In the genomic region with DNA sequence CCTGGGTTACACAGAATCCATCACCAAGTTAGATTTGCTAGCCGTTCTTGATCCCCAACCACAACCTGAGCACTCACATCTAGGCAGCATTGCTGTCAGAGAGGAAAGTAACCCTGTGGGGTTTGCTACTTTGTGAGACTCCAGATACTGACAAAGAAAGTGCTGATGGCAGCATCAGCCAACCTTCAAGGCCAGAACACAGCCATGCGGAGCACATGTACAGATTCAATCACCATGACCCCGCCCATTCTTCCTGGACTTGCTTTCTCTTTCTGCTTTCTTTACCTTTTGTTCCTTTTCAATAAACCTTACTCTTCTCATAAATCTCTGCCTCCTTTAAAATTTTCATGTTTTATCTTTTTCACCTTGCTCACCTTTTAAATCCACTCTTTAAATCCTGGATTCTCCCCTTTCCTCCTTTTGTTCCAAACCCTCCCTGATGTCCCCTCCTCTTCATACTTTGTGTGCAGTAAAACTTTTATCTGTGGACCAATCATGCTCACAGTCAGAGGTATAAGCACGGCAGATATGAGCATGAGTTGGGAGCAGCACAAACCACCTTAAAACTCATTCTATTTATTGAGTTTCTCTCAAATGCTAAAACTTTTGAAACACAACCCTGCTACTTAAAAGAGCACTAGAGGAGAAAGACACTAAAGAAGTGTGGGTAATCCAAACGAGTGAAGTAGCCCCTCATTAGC, we compare ENCODE assay signal across 9 cellular contexts. TPM values are rescaled to one million over a fixed set of nuclear protein-coding genes. Genes with fewer than 3 reads are reported as not detected.
DNase-seq lines count a peak whose midpoint lies in the region; ATAC-seq and TF ChIP-seq lines count a peak whose summit lies in the region.
"Had no signal": no experiment of that assay in that cellular context is flagged by ENCODE, and none has a peak within 500 bp of the region (broad histone marks: within the 10 kb centered on the region; RNA-seq: fewer than 3 reads in every experiment).

No MANE protein-coding gene starts in this region.

- peak; percentile 44 for ATAC-seq in stimulated activated memory B cell treated with anti-CD40 and anti-IgM and Interleukin-4, amounts not matched to agents 10 μg/mL and 1 μg/mL and 100 μg/mL, for 72 hours
- ATAC-seq in HG03039 (IDR thresholded peaks at IDR 0.05; ENCODE audit: unreplicated experiment) = no peak

- H3K9me3 Mint-ChIP-seq in HFFc6 = no peaks in the 10 kb centered on the region
- no peaks in the 10 kb centered on the region for H3K9me3 Mint-ChIP-seq in stimulated activated memory B cell treated with anti-CD40 and anti-IgM and Interleukin-4, amounts not matched to agents 10 μg/mL and 1 μg/mL and 100 μg/mL, for 72 hours

- no peak overlapping the region for H3K4me3 ChIP-seq in right atrium auricular region
- H3K4me3 ChIP-seq in foreskin fibroblast (ENCODE audit: low read depth in 1 of 2, low read length in 2 of 2) = no peak overlapping the region

- no peak overlapping the region for H3K27ac ChIP-seq in right atrium auricular region

- POLR2A ChIA-PET in HEK293T (lab: Yijun Ruan, JAX) = interaction anchor here (0.5 to 1.2 kb wide), 2 partner anchors 22 to 97 kb away, joined by 4 read pairs; a partner anchor contains a TSS

- H3K27me3 Mint-ChIP-seq in HFFc6 (ENCODE audit: insufficient read depth) = peaks cover 2% of the 10 kb centered on the region
- no peaks in the 10 kb centered on the region for H3K27me3 Mint-ChIP-seq in stimulated activated memory B cell treated with anti-CD40 and anti-IgM and Interleukin-4, amounts not matched to agents 10 μg/mL and 1 μg/mL and 100 μg/mL, for 72 hours

- CTCF ChIA-PET in HEK293T (lab: Yijun Ruan, JAX) = no interaction called here

- peak overlapping the region; percentile 89 for H3K27ac Mint-ChIP-seq in HFFc6
- H3K27ac Mint-ChIP-seq in stimulated activated memory B cell treated with anti-CD40 and anti-IgM and Interleukin-4, amounts not matched to agents 10 μg/mL and 1 μg/mL and 100 μg/mL, for 72 hours = peak overlapping the region; percentile 84

- peaks cover 48% of the 10 kb centered on the region for H3K36me3 Mint-ChIP-seq in HFFc6 (ENCODE audit: low read depth)
- H3K36me3 Mint-ChIP-seq in stimulated activated memory B cell treated with anti-CD40 and anti-IgM and Interleukin-4, amounts not matched to agents 10 μg/mL and 1 μg/mL and 100 μg/mL, for 72 hours = peaks cover 18% of the 10 kb centered on the region

- peak overlapping the region; percentile 51 for H3K4me3 Mint-ChIP-seq in HFFc6
- peak overlapping the region; percentile 52 for H3K4me3 Mint-ChIP-seq in stimulated activated memory B cell treated with anti-CD40 and anti-IgM and Interleukin-4, amounts not matched to agents 10 μg/mL and 1 μg/mL and 100 μg/mL, for 72 hours

- no peaks in the 10 kb centered on the region for H3K27me3 ChIP-seq in right atrium auricular region

- DNase-seq in HFFc6 (no peak), iris pigment epithelial cell (ENCODE audit: low read depth) (peak; percentile 45), HEK293T (ENCODE audit: extremely low spot score) (no peak), right atrium auricular region (ENCODE audit: low spot score) (no peak), foreskin fibroblast (no peak)
- DNase-seq in activated T-cell treated with anti-CD3 and anti-CD28 coated beads, Interleukin-2, amount 50 U/mL, for 48 hours = peak; percentile 42 to 53
- DNase-seq: activated CD8-positive, alpha-beta memory T cell treated with anti-CD3 and anti-CD28 coated beads, Interleukin-2, amount 50 U/mL, for 48 hours had no signal

- peaks cover 69% of the 10 kb centered on the region for H3K4me1 Mint-ChIP-seq in HFFc6 (ENCODE audit: low read depth)
- H3K4me1 Mint-ChIP-seq in stimulated activated memory B cell treated with anti-CD40 and anti-IgM and Interleukin-4, amounts not matched to agents 10 μg/mL and 1 μg/mL and 100 μg/mL, for 72 hours = peaks cover 48% of the 10 kb centered on the region

- no peaks in the 10 kb centered on the region for H3K9me3 ChIP-seq in right atrium auricular region

- TF ChIP-seq CTCF in HFFc6 (IDR thresholded peaks at IDR 0.05) (no peak), right atrium auricular region (IDR thresholded peaks at IDR 0.05) (no peak), foreskin fibroblast (IDR thresholded peaks at IDR 0.05; ENCODE audit: low read depth, low read length) (no peak)

- peaks cover 20% of the 10 kb centered on the region for H3K36me3 ChIP-seq in right atrium auricular region

- peaks cover 0 to 20% of the 10 kb centered on the region in 2 donors for H3K4me1 ChIP-seq in right atrium auricular region

TF ChIP-seq in HEK293T, 16 proteins besides CTCF, POLR2A, EP300 and RAD21:
- TF ChIP-seq SP1 (IDR thresholded peaks at IDR 0.05) (no peak), ARNT (IDR thresholded peaks at IDR 0.05) (no peak), SUZ12 (IDR thresholded peaks at IDR 0.05) (no peak), LEF1 (IDR thresholded peaks at IDR 0.05; ENCODE audit: borderline replicate concordance) (no peak), NFRKB (IDR thresholded peaks at IDR 0.05) (no peak), ELF4 (IDR thresholded peaks at IDR 0.05) (no peak), ZNF384 (IDR thresholded peaks at IDR 0.05) (no peak), FOXM1 (IDR thresholded peaks at IDR 0.05; ENCODE audit: borderline replicate concordance) (no peak), FOXA1 (IDR thresholded peaks at IDR 0.05) (no peak), HDGF (IDR thresholded peaks at IDR 0.05; ENCODE audit: borderline replicate concordance) (no peak), FOXK2 (IDR thresholded peaks at IDR 0.05) (no peak), TARDBP (IDR thresholded peaks at IDR 0.05) (no peak), BHLHE40 (IDR thresholded peaks at IDR 0.05; ENCODE audit: borderline replicate concordance) (no peak)
- TF ChIP-seq, protein P1, sequence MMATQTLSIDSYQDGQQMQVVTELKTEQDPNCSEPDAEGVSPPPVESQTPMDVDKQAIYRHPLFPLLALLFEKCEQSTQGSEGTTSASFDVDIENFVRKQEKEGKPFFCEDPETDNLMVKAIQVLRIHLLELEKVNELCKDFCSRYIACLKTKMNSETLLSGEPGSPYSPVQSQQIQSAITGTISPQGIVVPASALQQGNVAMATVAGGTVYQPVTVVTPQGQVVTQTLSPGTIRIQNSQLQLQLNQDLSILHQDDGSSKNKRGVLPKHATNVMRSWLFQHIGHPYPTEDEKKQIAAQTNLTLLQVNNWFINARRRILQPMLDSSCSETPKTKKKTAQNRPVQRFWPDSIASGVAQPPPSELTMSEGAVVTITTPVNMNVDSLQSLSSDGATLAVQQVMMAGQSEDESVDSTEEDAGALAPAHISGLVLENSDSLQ (IDR thresholded peaks at IDR 0.05) = no peak

RNA-seq across cellular contexts. Expression of a gene that starts 21.9 kb away (rescaled TPM):
- 10 to 100 TPM; 48.0 to 69.3 (median 60.3) TPM for total RNA-seq in HFFc6 (2021; fragmentation: NEBNext Ultra II Directional; extraction: Animal tissue kit (Norgen Biotek cat#: 25700))
- total RNA-seq in right atrium auricular region = 10 to 100 TPM in 1 of 2 donors, 1 to 10 TPM in 1; 6.7 to 11.2 TPM

Comparison
In these comparisons a context has a peak if more than half of its experiments do, and no peak if none do; other contexts are left out.
1. DNase-seq: peak in activated T-cell treated with anti-CD3 and anti-CD28 coated beads, Interleukin-2, amount 50 U/mL, for 48 hours (2 of 2) and iris pigment epithelial cell (single experiment); none in HFFc6 (single experiment), HEK293T (single experiment), right atrium auricular region (single experiment) and foreskin fibroblast (0 of 2).
2. RNA of a gene that starts 21.9 kb away (total RNA-seq): 48.0 to 69.3 TPM in HFFc6; 6.7 to 11.2 TPM in right atrium auricular region; every median in the first group is over 4 times any median in the second.